ENCODE assay signal across 19 cellular contexts in genomic region chr12:74401035-74401434, GRCh38.
"Had no signal": no experiment of that assay in that cellular context is flagged by ENCODE, and none has a peak within 500 bp of the region (broad histone marks: within the 10 kb centered on the region; RNA-seq: fewer than 3 reads in every experiment).

No MANE protein-coding gene starts in this region.

- H3K36me3 Mint-ChIP-seq: activated naive CD8-positive, alpha-beta T cell treated with anti-CD3 and anti-CD28 coated beads for 36 hours had no signal

- H3K36me3 ChIP-seq: cardiac muscle cell, left lung, tibial nerve had no signal

- H3K4me3 ChIP-seq: cardiac muscle cell, left lung, tibial nerve had no signal

- H3K4me1 Mint-ChIP-seq: activated B cell treated with CpG ODN at 0.5 μM for 24 hours; activated naive CD8-positive, alpha-beta T cell treated with anti-CD3 and anti-CD28 coated beads for 36 hours; activated T-helper 17 cell treated with anti-CD3 and anti-CD28 coated beads, Interleukin-2, amount 50 U/mL, for 72 hours had no signal

- H3K27ac Mint-ChIP-seq: activated B cell treated with CpG ODN at 0.5 μM for 24 hours; activated CD8-positive, alpha-beta T cell treated with anti-CD3 and anti-CD28 coated beads for 36 hours; activated naive CD8-positive, alpha-beta T cell treated with anti-CD3 and anti-CD28 coated beads for 36 hours; activated T-helper 17 cell treated with anti-CD3 and anti-CD28 coated beads, Interleukin-2, amount 50 U/mL, for 72 hours; effector memory CD8-positive, alpha-beta T cell; nephron progenitor cell had no signal

- H3K9me3 Mint-ChIP-seq: activated B cell treated with CpG ODN at 0.5 μM for 24 hours; activated CD8-positive, alpha-beta T cell treated with anti-CD3 and anti-CD28 coated beads for 36 hours; activated naive CD8-positive, alpha-beta T cell treated with anti-CD3 and anti-CD28 coated beads for 36 hours; activated T-helper 17 cell treated with anti-CD3 and anti-CD28 coated beads, Interleukin-2, amount 50 U/mL, for 72 hours; effector memory CD8-positive, alpha-beta T cell; nephron progenitor cell had no signal

- H3K27ac ChIP-seq: cardiac muscle cell, foreskin keratinocyte, left lung, tibial nerve had no signal

- ATAC-seq: activated CD8-positive, alpha-beta T cell treated with anti-CD3 and anti-CD28 coated beads for 36 hours; activated T-helper 17 cell treated with anti-CD3 and anti-CD28 coated beads, Interleukin-2, amount 50 U/mL, for 72 hours; effector memory CD8-positive, alpha-beta T cell; foreskin keratinocyte; left lung had no signal

- H3K9me3 ChIP-seq: left lung, tibial nerve had no signal

- H3K4me1 ChIP-seq: foreskin keratinocyte, left lung, tibial nerve had no signal

- H3K4me3 Mint-ChIP-seq: activated B cell treated with CpG ODN at 0.5 μM for 24 hours; activated CD8-positive, alpha-beta T cell treated with anti-CD3 and anti-CD28 coated beads for 36 hours; activated naive CD8-positive, alpha-beta T cell treated with anti-CD3 and anti-CD28 coated beads for 36 hours; activated T-helper 17 cell treated with anti-CD3 and anti-CD28 coated beads, Interleukin-2, amount 50 U/mL, for 72 hours; effector memory CD8-positive, alpha-beta T cell; nephron progenitor cell had no signal

- H3K27me3 Mint-ChIP-seq: activated B cell treated with CpG ODN at 0.5 μM for 24 hours; activated CD8-positive, alpha-beta T cell treated with anti-CD3 and anti-CD28 coated beads for 36 hours; activated naive CD8-positive, alpha-beta T cell treated with anti-CD3 and anti-CD28 coated beads for 36 hours; activated T-helper 17 cell treated with anti-CD3 and anti-CD28 coated beads, Interleukin-2, amount 50 U/mL, for 72 hours; effector memory CD8-positive, alpha-beta T cell had no signal

- DNase-seq: activated B cell treated with CpG ODN at 0.5 μM for 24 hours; activated CD4-positive, alpha-beta T cell treated with anti-CD3 and anti-CD28 coated beads for 48 hours; activated CD8-positive, alpha-beta T cell treated with anti-CD3 and anti-CD28 coated beads for 36 hours; activated naive CD4-positive, alpha-beta T cell; activated naive CD8-positive, alpha-beta T cell treated with anti-CD3 and anti-CD28 coated beads for 36 hours; activated T-cell treated with anti-CD3 and anti-CD28 coated beads, Interleukin-2, amount 50 U/mL, for 1 hour; amygdala; effector memory CD8-positive, alpha-beta T cell; foreskin keratinocyte; glutamatergic neuron; left lung; midbrain; nephron progenitor cell; nucleus accumbens; stimulated activated CD4-positive, alpha-beta T cell treated with anti-CD3 and anti-CD28 coated beads, Interleukin-2, amount 100 ng/mL, for 24 hours; stimulated activated naive CD4-positive, alpha-beta T cell treated with Interleukin-2 at 50 U/mL for 16 hours had no signal

- H3K27me3 ChIP-seq: cardiac muscle cell, foreskin keratinocyte, left lung, tibial nerve had no signal
